8 cellular contexts compared by ENCODE assay signal in genomic region chr16:57091990-57092785, GRCh38. TPM values are rescaled to one million over a fixed set of nuclear protein-coding genes. Genes with fewer than 3 reads are reported as not detected.
A peak's percentile ranks its signal among the peaks of the same experiment; 100 is the strongest.
DNase-seq lines count a peak whose midpoint lies in the region; ATAC-seq and TF ChIP-seq lines count a peak whose summit lies in the region.

Gene CPNE2 (plus strand): TSS chr16:57092583. CDS start chr16:57110743, 18,160 bp downstream.

- H3K4me1 ChIP-seq in SJCRH30 (peaks cover 20% of the 10 kb centered on the region), mammary epithelial cell (ENCODE audit: insufficient read depth, low read length) (peaks cover 19% of the 10 kb centered on the region)

- BruUV-seq in mammary epithelial cell (replicated peaks; lab: Mats Ljungman, UMichigan), result no TSS peak

- peak within 1 kb of the TSS; percentile 42 for H3K9ac ChIP-seq in mammary epithelial cell (ENCODE audit: insufficient read depth, low read length)

- intact Hi-C loops in mammary epithelial cell (cut with micrococcal nuclease), result loop anchor here (2.0 kb wide), 1 partner anchor 77 kb away; no protein-coding TSS in a partner anchor

- 0% methylated on average over 16 of the region's 99 CpGs for WGBS in mammary epithelial cell (ENCODE audit: low coverage, missing lambda C conversion rate)

- in situ Hi-C loops in mammary epithelial cell (cut with MboI; ENCODE audit: low sequenced_read_pairs in 2 of 2), result no loop called here

- CTCF ChIA-PET in mammary epithelial cell (lab: Charles Lee; ENCODE audit: low non-redundant PET), result interaction anchor here (0.6 to 1.1 kb wide), 7 partner anchors 11 to 750 kb away, joined by 3 to 7 read pairs (median 4); no protein-coding TSS in a partner anchor

- DNase-seq in activated CD4-positive, alpha-beta T cell treated with anti-CD3 and anti-CD28 coated beads for 48 hours, result peak; percentile 40
- no peak for DNase-seq in activated CD4-positive, alpha-beta T cell treated with anti-CD3 and anti-CD28 coated beads, Interleukin-2, amount 50 U/mL, for 1 hour
- peak; percentile 77 to 80 for DNase-seq in SJCRH30
- no peak for DNase-seq in mammary epithelial cell
- peak; percentile 83 for DNase-seq in iPS-NIHi11 (ENCODE audit: low spot score)
- DNase-seq in retinal pigment epithelial cell (ENCODE audit: low read depth), result no peak

- peak within 1 kb of the TSS; percentile 95 for H3K4me3 ChIP-seq in SJCRH30
- H3K4me3 ChIP-seq in mammary epithelial cell (replicated peaks in 1 of 3; ENCODE audit: insufficient read depth in 1 of 3, low read depth in 2 of 3, low read length in 3 of 3), result peak within 1 kb of the TSS; percentile 61 to 74 (median 68)
- H3K4me3 ChIP-seq in retinal pigment epithelial cell (ENCODE audit: low read length), result peak within 1 kb of the TSS; percentile 55

- H3K27ac ChIP-seq in SJCRH30, result peak within 1 kb of the TSS; percentile 57
- peak within 1 kb of the TSS; percentile 16 for H3K27ac ChIP-seq in mammary epithelial cell (ENCODE audit: insufficient read depth, low read depth, low read length)

- peak within 1 kb of the TSS; percentile 96 for H2AFZ ChIP-seq in mammary epithelial cell (ENCODE audit: low read depth, low read length)

- H3K9me3 ChIP-seq in SJCRH30 (replicated peaks) (no peaks in the 10 kb centered on the region), mammary epithelial cell (replicated peaks; ENCODE audit: insufficient read depth, low read length) (no peaks in the 10 kb centered on the region)

- H3K36me3 ChIP-seq in SJCRH30 (no peaks in the 10 kb centered on the region), mammary epithelial cell (ENCODE audit: insufficient read depth, low read length) (no peaks in the 10 kb centered on the region)

- H3K79me2 ChIP-seq in mammary epithelial cell (ENCODE audit: insufficient read depth, low read length), result peaks cover 10% of the 10 kb centered on the region

- TF ChIP-seq CTCF in mammary epithelial cell (conservative IDR thresholded peaks at IDR 0.05 in 1 of 2, IDR thresholded peaks at IDR 0.05 in 1 of 2; ENCODE audit: extremely low read depth in 1 of 2, insufficient read depth in 1 of 2, low read depth in 1 of 2, low read length in 2 of 2) (no peak), retinal pigment epithelial cell (conservative IDR thresholded peaks at IDR 0.05; ENCODE audit: low read depth, low read length) (no peak)

- H4K20me1 ChIP-seq in mammary epithelial cell (ENCODE audit: insufficient read depth, low read length), result no peaks in the 10 kb centered on the region

- ATAC-seq in HG03342 (IDR thresholded peaks at IDR 0.05; ENCODE audit: unreplicated experiment), result peak; percentile 47
- ATAC-seq in GM21528 (IDR thresholded peaks at IDR 0.05; ENCODE audit: low FRiP score, unreplicated experiment), result no peak

- H3K4me2 ChIP-seq in mammary epithelial cell (ENCODE audit: insufficient read depth, low read depth, low read length), result peak within 1 kb of the TSS; percentile 97

- no peaks in the 10 kb centered on the region for H3K27me3 ChIP-seq in SJCRH30
- H3K27me3 ChIP-seq in mammary epithelial cell (ENCODE audit: insufficient read depth, low read length), result no peaks in the 10 kb centered on the region

- dilution Hi-C loops in mammary epithelial cell (cut with HindIII; ENCODE audit: low sequenced_read_pairs), result no loop called here

RNA-seq across cellular contexts. Expression of gene CPNE2, which starts in this region (rescaled TPM):
- total RNA-seq in SJCRH30 (2014; rRNA removed; shearing (Covaris generic)), result 33.1 and 39.0 TPM in 2 replicates
- 10 to 100 TPM in 1 of 2 donors, 1 to 10 TPM in 1; 7.3 to 24.0 TPM for total RNA-seq in mammary epithelial cell
- 44.5 TPM for polyA plus RNA-seq in mammary epithelial cell
- 35.7 TPM for polyA minus RNA-seq in mammary epithelial cell

Comparison
In these comparisons a context has a peak if more than half of its experiments do, and no peak if none do; other contexts are left out.
1. DNase-seq: peak in activated CD4-positive, alpha-beta T cell treated with anti-CD3 and anti-CD28 coated beads for 48 hours (single experiment), SJCRH30 (2 of 2) and iPS-NIHi11 (single experiment); none in activated CD4-positive, alpha-beta T cell treated with anti-CD3 and anti-CD28 coated beads, Interleukin-2, amount 50 U/mL, for 1 hour (single experiment), mammary epithelial cell (single experiment) and retinal pigment epithelial cell (single experiment).
2. Peak in every context shown above with its lines, with median percentiles within 50 percentile points of each other: H3K4me3 ChIP-seq.